Comparison of ENCODE assay signal across 8 cellular contexts in the genomic region with DNA sequence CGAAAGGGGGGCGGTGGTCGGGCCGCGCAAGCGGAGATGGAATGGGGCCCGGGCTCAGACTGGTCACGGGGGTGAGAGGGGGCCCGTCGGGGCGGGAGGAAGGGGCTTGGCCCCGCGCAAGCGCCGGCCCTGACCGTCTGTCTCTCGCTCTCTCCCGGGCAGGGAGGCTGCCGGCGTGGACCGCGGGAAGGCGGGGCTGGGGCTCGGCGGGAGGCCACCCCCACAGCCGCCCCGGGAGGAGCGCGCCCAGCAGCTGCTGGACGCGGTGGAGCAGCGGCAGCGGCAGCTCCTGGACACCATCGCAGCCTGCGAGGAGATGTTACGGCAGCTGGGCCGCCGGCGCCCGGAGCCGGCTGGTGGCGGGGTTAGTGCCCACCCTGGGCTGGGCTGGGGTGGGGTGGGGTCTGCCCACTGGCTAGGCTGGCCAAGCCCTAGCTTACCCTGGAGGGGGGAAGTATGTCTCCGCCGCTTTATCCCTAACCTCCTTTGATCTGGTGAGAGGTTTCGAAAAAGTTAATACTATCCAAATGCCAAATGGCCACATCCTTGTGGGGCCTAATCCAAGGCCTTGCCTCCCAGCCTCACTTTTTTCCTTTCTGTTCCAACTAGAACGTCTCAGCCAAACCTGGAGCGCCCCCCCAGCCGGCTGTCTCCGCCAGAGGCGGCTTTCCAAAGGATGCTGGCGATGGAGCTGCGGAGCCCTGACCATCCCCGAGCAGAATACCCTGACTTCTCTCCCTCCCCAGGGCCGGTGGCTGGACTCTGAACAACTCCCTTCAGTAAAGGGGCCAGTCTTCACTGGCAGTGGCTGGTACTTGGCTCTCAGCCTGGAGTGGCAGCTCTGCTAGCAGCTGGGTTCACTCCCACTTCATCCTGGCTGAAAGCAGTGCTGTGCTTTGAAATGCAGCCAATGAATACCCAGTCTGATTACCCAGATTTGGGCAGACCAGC. TPM values are rescaled to one million over a fixed set of nuclear protein-coding genes. Genes with fewer than 3 reads are reported as not detected.
A peak's percentile ranks its signal among the peaks of the same experiment; 100 is the strongest.
DNase-seq lines count a peak whose midpoint lies in the region; ATAC-seq and TF ChIP-seq lines count a peak whose summit lies in the region.

No MANE protein-coding gene starts in this region.

- H3K9me3 ChIP-seq in HEK293 (ENCODE audit: control insufficient read depth, insufficient read depth, low read depth, low read length), result no peaks in the 10 kb centered on the region

- H3K4me1 ChIP-seq in HEK293 (ENCODE audit: control insufficient read depth, insufficient read depth, low read length), result peaks cover 3% of the 10 kb centered on the region; the same call in 1 of the 2 replicates

- H3K4me1 Mint-ChIP-seq in dendritic cell treated with granulocyte-macrophage colony-stimulating factor and Interleukin-4, amounts not matched to agents 40 ng/mL and 50 ng/mL, for 4 days (ENCODE audit: low read depth), result peaks cover 49% of the 10 kb centered on the region

- H3K27ac Mint-ChIP-seq in dendritic cell treated with granulocyte-macrophage colony-stimulating factor and Interleukin-4, amounts not matched to agents 40 ng/mL and 50 ng/mL, for 4 days, result peak overlapping the region; percentile 94

- intact Hi-C loops in dendritic cell treated with granulocyte-macrophage colony-stimulating factor and Interleukin-4, amounts not matched to agents 40 ng/mL and 50 ng/mL, for 4 days (cut with micrococcal nuclease), result loop anchor here (2.0 to 10.0 kb wide), 3 partner anchors 50 to 211 kb away; partner anchors contain the start of genes GNL2, MTF1 and SF3A3
- intact Hi-C loops in left colon (cut with DNase I, micrococcal nuclease), result no loop called here

- ATAC-seq in left colon, result peak; percentile 82

- H3K4me3 Mint-ChIP-seq in dendritic cell treated with granulocyte-macrophage colony-stimulating factor and Interleukin-4, amounts not matched to agents 40 ng/mL and 50 ng/mL, for 4 days, result peak overlapping the region; percentile 85

- POLR2A ChIA-PET in HEK293 (lab: Yijun Ruan, JAX), result interaction anchor here (0.6 to 3.3 kb wide), 23 partner anchors 9 to 1814 kb away, joined by 3 to 50 read pairs (median 4); partner anchors contain the start of genes CDCA8, EPHA10 and MTF1

- peaks cover 6 to 61% of the 10 kb centered on the region in 2 experiments; a peak in 2 of 3 replicates for H3K36me3 ChIP-seq in HEK293 (ENCODE audit: control insufficient read depth in 2 of 2, insufficient read depth in 1 of 2, low read length in 2 of 2)

- peaks cover 68% of the 10 kb centered on the region for H3K36me3 Mint-ChIP-seq in dendritic cell treated with granulocyte-macrophage colony-stimulating factor and Interleukin-4, amounts not matched to agents 40 ng/mL and 50 ng/mL, for 4 days (ENCODE audit: low read depth)

- H3K9me3 Mint-ChIP-seq in dendritic cell treated with granulocyte-macrophage colony-stimulating factor and Interleukin-4, amounts not matched to agents 40 ng/mL and 50 ng/mL, for 4 days, result no peaks in the 10 kb centered on the region

- no peaks in the 10 kb centered on the region for H3K27me3 Mint-ChIP-seq in dendritic cell treated with granulocyte-macrophage colony-stimulating factor and Interleukin-4, amounts not matched to agents 40 ng/mL and 50 ng/mL, for 4 days

- peak overlapping the region; percentile 65 for H3K27ac ChIP-seq in HEK293 (ENCODE audit: extremely low read depth, low read depth, low read length)

- CTCF ChIA-PET in HEK293 (lab: Yijun Ruan, JAX), result interaction anchor here (0.6 to 1.0 kb wide), 5 partner anchors 13 to 210 kb away, joined by 3 to 4 read pairs (median 3); partner anchors contain the start of genes CDCA8 and MTF1

- peak; percentile 44; the same call in 1 of the 2 replicates for TF ChIP-seq CTCF in HEK293 (tag by site-specific recombination; IDR thresholded peaks at IDR 0.05)

- peak overlapping the region; percentile 91 for H3K4me3 ChIP-seq in HEK293 (ENCODE audit: low read depth, low read length)

- peak; percentile 41 for DNase-seq in stimulated activated CD8-positive, alpha-beta memory T cell treated with anti-CD3 and anti-CD28 coated beads, Interleukin-12 subunit alpha, Interleukin-12 subunit beta, amount 100 ng/mL, for 4 hours (ENCODE audit: low read depth)
- no peak for DNase-seq in stimulated activated CD8-positive, alpha-beta memory T cell treated with anti-CD3 and anti-CD28 coated beads, Interleukin-4, amount 100 ng/mL, for 48 hours
- DNase-seq in M059J (ENCODE audit: low read depth), result peak; percentile 79
- DNase-seq in T-helper 9 cell, result peak; percentile 36
- peak; percentile 55 to 73 for DNase-seq in left colon
- DNase-seq in stimulated activated CD4-positive, alpha-beta T cell treated with anti-CD3 and anti-CD28 coated beads, TNF-alpha, amount 100 ng/mL, for 48 hours (ENCODE audit: low read depth in 3 of 3), result peak in 2 of 3 donors; percentile 14 to 30

TF ChIP-seq in HEK293, 187 proteins besides CTCF, POLR2A, EP300 and RAD21 (continues in another document):
- TF ChIP-seq ZSCAN16 (tag by site-specific recombination; IDR thresholded peaks at IDR 0.05), result no peak
- no peak for TF ChIP-seq ZNF146 (tag by site-specific recombination; IDR thresholded peaks at IDR 0.05)
- TF ChIP-seq HOXA7 (CRISPR knock-in tag; IDR thresholded peaks at IDR 0.05; ENCODE audit: borderline replicate concordance), result no peak
- TF ChIP-seq ZNF777 (tag by site-specific recombination; IDR thresholded peaks at IDR 0.05; ENCODE audit: borderline replicate concordance), result peak; percentile 41; the same call in 1 of the 2 replicates
- no peak for TF ChIP-seq ZNF354C (tag by site-specific recombination; IDR thresholded peaks at IDR 0.05; ENCODE audit: borderline replicate concordance, low read depth)
- TF ChIP-seq KLF8 (tag by site-specific recombination; IDR thresholded peaks at IDR 0.05), result peak; percentile 86; the same call in 1 of the 2 replicates
- TF ChIP-seq GLI2 (tag by site-specific recombination; IDR thresholded peaks at IDR 0.05; ENCODE audit: borderline replicate concordance, low read depth), result no peak
- no peak for TF ChIP-seq ZNF114 (tag by site-specific recombination; IDR thresholded peaks at IDR 0.05)
- TF ChIP-seq ZNF837 (tag by site-specific recombination; IDR thresholded peaks at IDR 0.05), result no peak
- peak; percentile 38; the same call in 1 of the 2 replicates for TF ChIP-seq SP3 (tag by site-specific recombination; IDR thresholded peaks at IDR 0.05)
- 0 out of 2 replicates have a peak, but pooled peaks have one; percentile 15 for TF ChIP-seq ZBTB48 (tag by site-specific recombination; IDR thresholded peaks at IDR 0.05)
- TF ChIP-seq ZBTB8A (tag by site-specific recombination; IDR thresholded peaks at IDR 0.05), result no peak; the same call in none of the 2 replicates
- TF ChIP-seq ZNF510 (tag by site-specific recombination; IDR thresholded peaks at IDR 0.05; ENCODE audit: insufficient replicate concordance), result no peak
- TF ChIP-seq ZNF514 (tag by site-specific recombination; IDR thresholded peaks at IDR 0.05), result no peak
- TF ChIP-seq OVOL3 (tag by site-specific recombination; IDR thresholded peaks at IDR 0.05), result no peak
- peak; percentile 10; the same call in 1 of the 2 replicates for TF ChIP-seq ZEB2 (tag by site-specific recombination; IDR thresholded peaks at IDR 0.05)
- TF ChIP-seq KLF10 (tag by site-specific recombination; IDR thresholded peaks at IDR 0.05), result peak; percentile 81
- TF ChIP-seq ZNF324 (tag by site-specific recombination; IDR thresholded peaks at IDR 0.05), result 0 out of 2 replicates have a peak, but pooled peaks have one; percentile 1
- peak; percentile 49; the same call in 1 of the 2 replicates for TF ChIP-seq ZFHX2 (tag by site-specific recombination; conservative IDR thresholded peaks at IDR 0.05)
- no peak for TF ChIP-seq KLF7 (tag by site-specific recombination; IDR thresholded peaks at IDR 0.05; ENCODE audit: borderline replicate concordance)
- TF ChIP-seq PRDM4 (tag by site-specific recombination; IDR thresholded peaks at IDR 0.05), result no peak
- TF ChIP-seq SP7 (tag by site-specific recombination; IDR thresholded peaks at IDR 0.05), result 0 out of 2 replicates have a peak, but pooled peaks have one; percentile 22

RNA-seq across cellular contexts. Expression of gene YRDC, which starts 0.6 kb away (rescaled TPM):
- 32.8 and 36.3 TPM in 2 replicates for total RNA-seq in M059J (2014; rRNA removed; shearing (Covaris generic))
- 10 to 100 TPM; 12.3 to 15.1 TPM for total RNA-seq in left colon

RNA-seq across cellular contexts. Expression of gene C1orf122, which starts 1.1 kb away (rescaled TPM):
- total RNA-seq in M059J (2014; rRNA removed; shearing (Covaris generic)), result 63.3 and 69.5 TPM in 2 replicates
- total RNA-seq in left colon, result 10 to 100 TPM; 36.7 to 43.7 TPM

RNA-seq across cellular contexts. Expression of gene MANEAL, which starts 15.0 kb away (rescaled TPM):
- total RNA-seq in M059J (2014; rRNA removed; shearing (Covaris generic)), result 6.5 and 7.2 TPM in 2 replicates
- 1 to 10 TPM; 7.0 to 7.6 TPM for total RNA-seq in left colon

RNA-seq across cellular contexts. Expression of gene EPHA10, which starts 43.7 kb away (rescaled TPM):
- not detected in 2 replicates for total RNA-seq in M059J (2014; rRNA removed; shearing (Covaris generic))
- total RNA-seq in left colon, result 10 to 100 TPM; 49.2 to 62.5 TPM

RNA-seq across cellular contexts. Expression of gene MTF1, which starts 50.7 kb away (rescaled TPM):
- total RNA-seq in M059J (2014; rRNA removed; shearing (Covaris generic)), result 2.5 and 5.4 TPM in 2 replicates
- 10 to 100 TPM; 28.0 to 37.9 TPM for total RNA-seq in left colon
